In the genomic region with DNA sequence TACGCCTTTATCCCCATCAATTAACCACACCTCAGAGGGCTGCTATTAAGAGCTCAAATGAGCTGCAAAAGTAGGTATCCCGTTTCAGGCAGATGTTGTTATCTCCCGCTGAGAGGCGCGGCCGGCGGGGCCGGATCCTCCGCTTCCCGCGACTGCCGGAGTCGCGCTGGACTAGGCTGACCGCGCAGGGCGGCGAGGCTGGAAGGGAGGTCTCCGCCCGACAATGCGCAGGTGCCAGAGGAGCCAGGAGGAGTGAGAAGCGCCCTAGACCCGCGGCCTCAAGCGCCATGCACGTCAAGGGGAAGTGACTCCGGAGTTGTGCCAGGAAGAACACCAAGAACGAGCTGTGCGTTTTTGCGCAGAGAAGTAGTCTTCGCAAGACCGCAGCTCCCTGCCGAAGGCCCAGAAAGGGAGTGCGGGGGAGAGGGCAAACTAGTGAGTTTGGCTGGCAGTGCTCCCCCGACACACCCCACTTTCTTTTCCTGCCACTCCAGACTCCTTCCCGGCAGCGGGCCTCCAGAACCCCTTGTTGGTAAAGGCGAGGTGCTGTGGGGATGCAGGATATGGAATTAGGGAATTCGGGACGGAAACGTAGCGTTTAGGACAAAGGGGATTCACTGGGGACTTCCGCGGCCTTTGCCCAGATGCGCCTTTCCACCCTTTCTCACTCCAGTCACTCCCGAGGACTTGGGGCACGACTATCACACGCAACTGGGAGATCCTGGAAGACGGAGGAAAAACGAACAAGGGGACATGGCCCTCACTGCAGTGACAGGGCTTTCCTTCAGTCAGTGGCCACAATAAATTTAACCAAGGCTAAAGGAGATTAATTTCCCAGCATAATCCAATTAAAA, we compare ENCODE assay signal across 1 cellular context.
A peak's percentile ranks its signal among the peaks of the same experiment; 100 is the strongest.
TF ChIP-seq lines count a peak whose summit lies in the region.

No MANE protein-coding gene starts in this region.

TF ChIP-seq in GM12878, 131 proteins besides CTCF, POLR2A, EP300 and RAD21 (continued from another document):
- TF ChIP-seq, protein P1, sequence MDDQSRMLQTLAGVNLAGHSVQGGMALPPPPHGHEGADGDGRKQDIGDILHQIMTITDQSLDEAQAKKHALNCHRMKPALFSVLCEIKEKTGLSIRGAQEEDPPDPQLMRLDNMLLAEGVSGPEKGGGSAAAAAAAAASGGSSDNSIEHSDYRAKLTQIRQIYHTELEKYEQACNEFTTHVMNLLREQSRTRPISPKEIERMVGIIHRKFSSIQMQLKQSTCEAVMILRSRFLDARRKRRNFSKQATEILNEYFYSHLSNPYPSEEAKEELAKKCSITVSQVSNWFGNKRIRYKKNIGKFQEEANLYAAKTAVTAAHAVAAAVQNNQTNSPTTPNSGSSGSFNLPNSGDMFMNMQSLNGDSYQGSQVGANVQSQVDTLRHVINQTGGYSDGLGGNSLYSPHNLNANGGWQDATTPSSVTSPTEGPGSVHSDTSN (IDR thresholded peaks at IDR 0.05; ENCODE audit: insufficient replicate concordance, low read depth, low read length) = no peak
- TF ChIP-seq HDAC6 (IDR thresholded peaks at IDR 0.05; ENCODE audit: unreplicated experiment) (peak; percentile 88), BCL11A (IDR thresholded peaks at IDR 0.05; ENCODE audit: low read depth, low read length) (no peak)
- TF ChIP-seq, protein P2, sequence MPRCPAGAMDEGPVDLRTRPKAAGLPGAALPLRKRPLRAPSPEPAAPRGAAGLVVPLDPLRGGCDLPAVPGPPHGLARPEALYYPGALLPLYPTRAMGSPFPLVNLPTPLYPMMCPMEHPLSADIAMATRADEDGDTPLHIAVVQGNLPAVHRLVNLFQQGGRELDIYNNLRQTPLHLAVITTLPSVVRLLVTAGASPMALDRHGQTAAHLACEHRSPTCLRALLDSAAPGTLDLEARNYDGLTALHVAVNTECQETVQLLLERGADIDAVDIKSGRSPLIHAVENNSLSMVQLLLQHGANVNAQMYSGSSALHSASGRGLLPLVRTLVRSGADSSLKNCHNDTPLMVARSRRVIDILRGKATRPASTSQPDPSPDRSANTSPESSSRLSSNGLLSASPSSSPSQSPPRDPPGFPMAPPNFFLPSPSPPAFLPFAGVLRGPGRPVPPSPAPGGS (IDR thresholded peaks at IDR 0.05; ENCODE audit: borderline replicate concordance, insufficient read depth, low read depth, low read length, poor library complexity, severe bottlenecking) = no peak
